In genomic region chr16:88649195-88649923, GRCh38 we compare ENCODE assay signal across 8 cellular contexts.
DNase-seq lines count a peak whose midpoint lies in the region; ATAC-seq and TF ChIP-seq lines count a peak whose summit lies in the region.

No MANE protein-coding gene starts in this region.

- H3K4me3 ChIP-seq in Loucy (ENCODE audit: low read length, poor library complexity, severe bottlenecking) (peak overlapping the region; percentile 89), cardiac fibroblast (replicated peaks in 1 of 2; ENCODE audit: low read depth in 2 of 2, low read length in 2 of 2) (peak overlapping the region; percentile 76), neutrophil (ENCODE audit: low read depth in 1 of 2, low read length in 1 of 2) (peak overlapping the region; percentile 78 to 93)

- H3K9ac ChIP-seq in Loucy (ENCODE audit: low read depth, low read length, poor library complexity, severe bottlenecking): peak overlapping the region; percentile 79

- ATAC-seq in HG03442 (IDR thresholded peaks at IDR 0.05; ENCODE audit: unreplicated experiment) (no peak), HG03571 (IDR thresholded peaks at IDR 0.05; ENCODE audit: unreplicated experiment) (no peak)

- intact Hi-C loops in posterior cingulate gyrus (cut with DNase I): no loop called here

- H3K9me3 ChIP-seq in Loucy (ENCODE audit: insufficient read depth, low read depth, low read length): no peaks in the 10 kb centered on the region
- no peaks in the 10 kb centered on the region for H3K9me3 ChIP-seq in neutrophil

- H4K20me1 ChIP-seq in Loucy (ENCODE audit: insufficient read depth, low read length, poor library complexity, severe bottlenecking): peaks cover 12% of the 10 kb centered on the region

- no peaks in the 10 kb centered on the region for H3F3A ChIP-seq in Loucy (ENCODE audit: low read depth)

- peak; percentile 36 for DNase-seq in DMS153 (lab: John Stamatoyannopoulos, UW)
- DNase-seq in cardiac fibroblast (ENCODE audit: low read depth in 2 of 2): no peak
- no peak for DNase-seq in posterior cingulate gyrus
- no peak for DNase-seq in stimulated activated CD4-positive, alpha-beta T cell treated with anti-CD3 and anti-CD28 coated beads, Interleukin-12 subunit alpha, Interleukin-12 subunit beta, amount 100 ng/mL, for 4 hours

- no peaks in the 10 kb centered on the region for H3K9me2 ChIP-seq in Loucy (replicated peaks; ENCODE audit: low read depth, low read length)

- H2AFZ ChIP-seq in Loucy (ENCODE audit: low read length): no peak overlapping the region

- H3K36me3 ChIP-seq in Loucy (ENCODE audit: insufficient read depth, low read length) (no peaks in the 10 kb centered on the region; the same call in 1 of the 2 replicates), neutrophil (peaks cover 47% of the 10 kb centered on the region)

- peaks cover 23% of the 10 kb centered on the region for H3K79me2 ChIP-seq in Loucy (ENCODE audit: insufficient read depth, low read length)

- H3K27me3 ChIP-seq in Loucy (ENCODE audit: insufficient read depth, low read length, poor library complexity, severe bottlenecking) (no peaks in the 10 kb centered on the region), neutrophil (no peaks in the 10 kb centered on the region)

- peak overlapping the region; percentile 95 for H3K27ac ChIP-seq in neutrophil

- peak overlapping the region; percentile 96 for H3K4me2 ChIP-seq in Loucy (ENCODE audit: low read depth, low read length, poor library complexity, severe bottlenecking)

- TF ChIP-seq CTCF in Loucy (conservative IDR thresholded peaks at IDR 0.05; ENCODE audit: low read length): no peak
- no peak for TF ChIP-seq CTCF in cardiac fibroblast (IDR thresholded peaks at IDR 0.05; ENCODE audit: low read depth, low read length)
- TF ChIP-seq CTCF in neutrophil (IDR thresholded peaks at IDR 0.05): no peak

- peaks cover 5% of the 10 kb centered on the region for H3K4me1 ChIP-seq in Loucy (ENCODE audit: insufficient read depth, low read length, poor library complexity, severe bottlenecking)
- peaks cover 43 to 55% of the 10 kb centered on the region in 2 experiments for H3K4me1 ChIP-seq in neutrophil (ENCODE audit: control insufficient read depth in 1 of 2, insufficient read depth in 1 of 2, low read depth in 1 of 2, low read length in 1 of 2)
